16 cellular contexts compared by ENCODE assay signal in the genomic region with DNA sequence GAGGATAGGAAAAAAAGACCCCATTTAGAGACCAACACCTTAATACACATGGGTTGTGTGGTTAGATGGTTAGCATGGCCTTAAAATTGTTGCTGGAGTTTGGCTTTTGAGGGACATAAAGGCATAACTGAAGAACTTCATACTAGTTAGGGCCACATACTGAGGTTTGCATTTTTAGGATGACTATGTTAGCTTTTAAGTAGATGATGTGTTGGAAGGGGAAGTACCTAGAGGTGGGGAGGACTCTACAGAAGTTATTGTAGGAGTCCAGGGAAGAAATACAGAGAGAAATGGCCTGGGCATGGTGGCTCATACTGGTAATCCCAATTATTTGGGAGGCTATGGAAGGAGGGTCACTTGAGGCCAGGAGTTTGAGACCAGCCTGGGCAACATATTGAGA. TPM values are rescaled to one million over a fixed set of nuclear protein-coding genes. Genes with fewer than 3 reads are reported as not detected.
"Had no signal": no experiment of that assay in that cellular context is flagged by ENCODE, and none has a peak within 500 bp of the region (broad histone marks: within the 10 kb centered on the region; RNA-seq: fewer than 3 reads in every experiment).

No MANE protein-coding gene starts in this region.

- FAIRE-seq: endometrium, small intestine, TTC549 had no signal

- H3K27ac Mint-ChIP-seq: activated naive CD4-positive, alpha-beta T cell treated with anti-CD3 and anti-CD28 coated beads, Interleukin-2, amount 10 ng/mL, durations not matched to agents 7 days and 5 days; naive thymus-derived CD8-positive, alpha-beta T cell; progenitor cell of endocrine pancreas; T-helper 17 cell; type B pancreatic cell had no signal

- H3K36me3 Mint-ChIP-seq: activated naive CD4-positive, alpha-beta T cell treated with anti-CD3 and anti-CD28 coated beads, Interleukin-2, amount 10 ng/mL, durations not matched to agents 7 days and 5 days; naive thymus-derived CD8-positive, alpha-beta T cell; type B pancreatic cell had no signal

- H3K4me1 Mint-ChIP-seq: T-helper 17 cell had no signal

- H3K4me3 Mint-ChIP-seq: activated naive CD4-positive, alpha-beta T cell treated with anti-CD3 and anti-CD28 coated beads, Interleukin-2, amount 10 ng/mL, durations not matched to agents 7 days and 5 days; naive thymus-derived CD8-positive, alpha-beta T cell; T-helper 17 cell; type B pancreatic cell had no signal

- H3K27me3 Mint-ChIP-seq: activated naive CD4-positive, alpha-beta T cell treated with anti-CD3 and anti-CD28 coated beads, Interleukin-2, amount 10 ng/mL, durations not matched to agents 7 days and 5 days; progenitor cell of endocrine pancreas; T-helper 17 cell had no signal

- H3K9me3 Mint-ChIP-seq: activated naive CD4-positive, alpha-beta T cell treated with anti-CD3 and anti-CD28 coated beads, Interleukin-2, amount 10 ng/mL, durations not matched to agents 7 days and 5 days had no signal

- ATAC-seq: left cardiac atrium; naive thymus-derived CD8-positive, alpha-beta T cell; right cardiac atrium; SK-N-SH treated with all-trans-retinoic acid at 6 μM for 48 hours; T-helper 17 cell had no signal

- DNase-seq: activated CD4-positive, CD25-positive, alpha-beta regulatory T cell; activated naive CD4-positive, alpha-beta T cell treated with anti-CD3 and anti-CD28 coated beads, Interleukin-2, amount 10 ng/mL, durations not matched to agents 7 days and 5 days; amygdala; cerebellar nuclear complex; glutamatergic neuron; left cardiac atrium; naive thymus-derived CD8-positive, alpha-beta T cell; occipital lobe; right cardiac atrium; small intestine; T-helper 17 cell had no signal

RNA-seq across cellular contexts. Expression of a gene that starts 40.5 kb away (rescaled TPM):
- total RNA-seq: progenitor cell of endocrine pancreas had no signal
